1 cellular context compared by ENCODE assay signal in genomic region chr1:17014671-17015567, GRCh38.
A peak's percentile ranks its signal among the peaks of the same experiment; 100 is the strongest.
TF ChIP-seq lines count a peak whose summit lies in the region.

No MANE protein-coding gene starts in this region.

TF ChIP-seq in H1, 55 proteins besides CTCF, POLR2A, EP300 and RAD21:
- TF ChIP-seq SP4 (IDR thresholded peaks at IDR 0.05; ENCODE audit: low read length) = no peak
- no peak for TF ChIP-seq GTF2F1 (IDR thresholded peaks at IDR 0.05; ENCODE audit: borderline replicate concordance, low read depth, low read length)
- peak; percentile 75; the same call in 1 of the 2 replicates for TF ChIP-seq KDM1A (IDR thresholded peaks at IDR 0.05; ENCODE audit: borderline replicate concordance, low read length)
TF ChIP-seq in H1: peak in this region for 1.
